ENCODE assay signal across 11 cellular contexts in genomic region chr6:149033454-149034241, GRCh38.
DNase-seq lines count a peak whose midpoint lies in the region; ATAC-seq and TF ChIP-seq lines count a peak whose summit lies in the region.
"Had no signal": no experiment of that assay in that cellular context is flagged by ENCODE, and none has a peak within 500 bp of the region (broad histone marks: within the 10 kb centered on the region; RNA-seq: fewer than 3 reads in every experiment).

No MANE protein-coding gene starts in this region.

- H3K36me3 Mint-ChIP-seq in activated naive CD4-positive, alpha-beta T cell treated with anti-CD3 and anti-CD28 coated beads, Interleukin-2, amount 10 ng/mL, durations not matched to agents 7 days and 5 days: peaks cover 3% of the 10 kb centered on the region

- H3K4me1 ChIP-seq in skeletal muscle satellite cell (ENCODE audit: control insufficient read depth, insufficient read depth, low read length): peaks cover 60% of the 10 kb centered on the region

- H3K4me3 Mint-ChIP-seq in activated naive CD4-positive, alpha-beta T cell treated with anti-CD3 and anti-CD28 coated beads, Interleukin-2, amount 10 ng/mL, durations not matched to agents 7 days and 5 days: no peak overlapping the region

- peak overlapping the region; percentile 85 for H3K4me2 ChIP-seq in skeletal muscle satellite cell (ENCODE audit: low read length)

- H3K4me1 Mint-ChIP-seq in activated naive CD4-positive, alpha-beta T cell treated with anti-CD3 and anti-CD28 coated beads, Interleukin-2, amount 10 ng/mL, durations not matched to agents 7 days and 5 days: peaks cover 73% of the 10 kb centered on the region

- ATAC-seq in GM19351 (IDR thresholded peaks at IDR 0.05; ENCODE audit: unreplicated experiment): peak; percentile 27
- ATAC-seq in HG02970 (IDR thresholded peaks at IDR 0.05; ENCODE audit: low FRiP score, unreplicated experiment): peak; percentile 29
- no peak for ATAC-seq in omental fat pad (ENCODE audit: low FRiP score)
- no peak for ATAC-seq in HG03565 (IDR thresholded peaks at IDR 0.05; ENCODE audit: unreplicated experiment)

- CTCF ChIA-PET in activated naive CD4-positive, alpha-beta T cell treated with anti-CD3 and anti-CD28 coated beads, Interleukin-2, amount 10 ng/mL, durations not matched to agents 7 days and 5 days (lab: Charles Lee): interaction anchor here (1.2 to 11.1 kb wide), 5 partner anchors 11 to 399 kb away, joined by 3 to 213 read pairs (median 12); no protein-coding TSS in a partner anchor

- no peaks in the 10 kb centered on the region for H3K27me3 Mint-ChIP-seq in activated naive CD4-positive, alpha-beta T cell treated with anti-CD3 and anti-CD28 coated beads, Interleukin-2, amount 10 ng/mL, durations not matched to agents 7 days and 5 days

- TF ChIP-seq CTCF in omental fat pad (IDR thresholded peaks at IDR 0.05): no peak

- DNase-seq in activated naive CD4-positive, alpha-beta T cell treated with anti-CD3 and anti-CD28 coated beads, Interleukin-2, amount 10 ng/mL, durations not matched to agents 7 days and 5 days: no peak
- DNase-seq in RPMI8226: no peak
- DNase-seq in omental fat pad (ENCODE audit: low spot score): no peak
- DNase-seq: DMS79, NCI-H2107, small intestine had no signal

- no peaks in the 10 kb centered on the region for H3K9me3 Mint-ChIP-seq in activated naive CD4-positive, alpha-beta T cell treated with anti-CD3 and anti-CD28 coated beads, Interleukin-2, amount 10 ng/mL, durations not matched to agents 7 days and 5 days

- H3K9me3 ChIP-seq in skeletal muscle satellite cell (replicated peaks; ENCODE audit: low read length): no peaks in the 10 kb centered on the region

- no peaks in the 10 kb centered on the region for H3K36me3 ChIP-seq in skeletal muscle satellite cell (ENCODE audit: insufficient read depth, low read length)

- H3K9ac ChIP-seq in skeletal muscle satellite cell (ENCODE audit: low read depth, low read length): peak overlapping the region; percentile 86

- peak overlapping the region; percentile 87 for H3K27ac Mint-ChIP-seq in activated naive CD4-positive, alpha-beta T cell treated with anti-CD3 and anti-CD28 coated beads, Interleukin-2, amount 10 ng/mL, durations not matched to agents 7 days and 5 days

- H3K27me3 ChIP-seq in skeletal muscle satellite cell (ENCODE audit: control insufficient read depth, insufficient read depth, low read length): no peaks in the 10 kb centered on the region
- H3K27me3 ChIP-seq: hepatocyte had no signal

- H3K4me3 ChIP-seq in skeletal muscle satellite cell (ENCODE audit: low read length): peak overlapping the region; percentile 15
- H3K4me3 ChIP-seq: hepatocyte had no signal

Comparison
In these comparisons a context has a peak if more than half of its experiments do, and no peak if none do; other contexts are left out.
1. ATAC-seq: peak in GM19351 (single experiment) and HG02970 (single experiment); none in omental fat pad (single experiment) and HG03565 (single experiment).